In the genomic region with DNA sequence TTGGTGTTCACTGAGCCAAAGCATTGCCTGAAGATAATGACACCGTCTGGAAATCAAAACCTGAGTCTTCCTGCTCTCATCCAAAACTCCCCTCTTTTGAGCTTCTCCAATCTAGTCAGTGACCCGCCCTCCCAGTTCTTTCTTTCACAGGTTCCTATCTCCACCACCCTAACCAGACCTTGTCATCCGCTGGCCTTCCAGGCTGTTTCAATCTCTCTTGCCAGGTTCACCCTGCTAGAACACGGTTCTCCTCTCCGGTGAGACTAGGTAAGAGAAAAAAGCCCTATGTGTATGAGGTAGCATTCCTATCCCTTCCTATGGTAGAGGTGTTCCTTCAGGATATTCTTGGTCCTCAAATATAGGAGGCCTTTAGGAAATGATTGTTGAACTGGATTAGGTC, we compare ENCODE assay signal across 14 cellular contexts. TPM values are rescaled to one million over a fixed set of nuclear protein-coding genes. Genes with fewer than 3 reads are reported as not detected.
A peak's percentile ranks its signal among the peaks of the same experiment; 100 is the strongest.
DNase-seq lines count a peak whose midpoint lies in the region; ATAC-seq and TF ChIP-seq lines count a peak whose summit lies in the region.
"Had no signal": no experiment of that assay in that cellular context is flagged by ENCODE, and none has a peak within 500 bp of the region (broad histone marks: within the 10 kb centered on the region; RNA-seq: fewer than 3 reads in every experiment).

No MANE protein-coding gene starts in this region.

- H3K36me3 Mint-ChIP-seq in activated CD8-positive, alpha-beta memory T cell treated with anti-CD3 and anti-CD28 coated beads, Interleukin-2, amount 10 ng/mL, durations not matched to agents 7 days and 5 days = peaks cover 15% of the 10 kb centered on the region
- H3K36me3 Mint-ChIP-seq in endothelial cell (ENCODE audit: low read depth, unreplicated experiment) = peaks cover 4% of the 10 kb centered on the region
- no peaks in the 10 kb centered on the region for H3K36me3 Mint-ChIP-seq in osteocyte (ENCODE audit: unreplicated experiment)

- H3K36me3 ChIP-seq in HUES64 (ENCODE audit: insufficient read depth, low read length) = no peaks in the 10 kb centered on the region

- H3K4me3 ChIP-seq in HUES64 (ENCODE audit: low read length) = no peak overlapping the region
- H3K4me3 ChIP-seq: smooth muscle cell, testis had no signal

- H3K9ac ChIP-seq in HUES64 (ENCODE audit: low read depth, low read length) = no peak overlapping the region

- H3K27ac ChIP-seq in HUES64 (ENCODE audit: low read depth, low read length) = 0 out of 2 replicates have a peak overlapping the region, but pooled peaks have one; percentile 11
- H3K27ac ChIP-seq: testis had no signal

- ATAC-seq in activated CD8-positive, alpha-beta memory T cell treated with anti-CD3 and anti-CD28 coated beads, Interleukin-2, amount 10 ng/mL, durations not matched to agents 7 days and 5 days = no peak
- no peak for ATAC-seq in GM21717 (IDR thresholded peaks at IDR 0.05; ENCODE audit: unreplicated experiment)

- H3K4me1 Mint-ChIP-seq in activated CD8-positive, alpha-beta memory T cell treated with anti-CD3 and anti-CD28 coated beads, Interleukin-2, amount 10 ng/mL, durations not matched to agents 7 days and 5 days = peaks cover 100% of the 10 kb centered on the region
- H3K4me1 Mint-ChIP-seq in endothelial cell (ENCODE audit: unreplicated experiment) (peaks cover 85% of the 10 kb centered on the region), osteocyte (ENCODE audit: unreplicated experiment) (peaks cover 78% of the 10 kb centered on the region)

- peak overlapping the region; percentile 24 for H3K27ac Mint-ChIP-seq in activated CD8-positive, alpha-beta memory T cell treated with anti-CD3 and anti-CD28 coated beads, Interleukin-2, amount 10 ng/mL, durations not matched to agents 7 days and 5 days
- H3K27ac Mint-ChIP-seq in endothelial cell (ENCODE audit: unreplicated experiment) (peak overlapping the region; percentile 43), osteocyte (ENCODE audit: unreplicated experiment) (peak overlapping the region; percentile 35)

- CTCF ChIA-PET in activated CD8-positive, alpha-beta memory T cell treated with anti-CD3 and anti-CD28 coated beads, Interleukin-2, amount 10 ng/mL, durations not matched to agents 7 days and 5 days (lab: Charles Lee) = no interaction called here

- H3K9me3 Mint-ChIP-seq in activated CD8-positive, alpha-beta memory T cell treated with anti-CD3 and anti-CD28 coated beads, Interleukin-2, amount 10 ng/mL, durations not matched to agents 7 days and 5 days (ENCODE audit: low read depth) = no peaks in the 10 kb centered on the region
- H3K9me3 Mint-ChIP-seq in endothelial cell (ENCODE audit: unreplicated experiment) (no peaks in the 10 kb centered on the region), osteocyte (ENCODE audit: unreplicated experiment) (no peaks in the 10 kb centered on the region)

- no peaks in the 10 kb centered on the region for H3K27me3 ChIP-seq in HUES64 (ENCODE audit: insufficient read depth, low read length)
- H3K27me3 ChIP-seq: testis had no signal

- H3K9me3 ChIP-seq in HUES64 (ENCODE audit: insufficient read depth, low read depth, low read length) = no peaks in the 10 kb centered on the region
- H3K9me3 ChIP-seq: testis had no signal

- TF ChIP-seq CTCF in endothelial cell (IDR thresholded peaks at IDR 0.05; ENCODE audit: unreplicated experiment) (no peak), osteocyte (IDR thresholded peaks at IDR 0.05) (no peak)

- no peak overlapping the region for H3K4me3 Mint-ChIP-seq in activated CD8-positive, alpha-beta memory T cell treated with anti-CD3 and anti-CD28 coated beads, Interleukin-2, amount 10 ng/mL, durations not matched to agents 7 days and 5 days
- no peak overlapping the region for H3K4me3 Mint-ChIP-seq in endothelial cell (ENCODE audit: unreplicated experiment)
- H3K4me3 Mint-ChIP-seq in osteocyte (ENCODE audit: unreplicated experiment) = no peak overlapping the region

- DNase-seq in activated CD8-positive, alpha-beta memory T cell treated with anti-CD3 and anti-CD28 coated beads, Interleukin-2, amount 10 ng/mL, durations not matched to agents 7 days and 5 days = no peak
- no peak for DNase-seq in activated CD8-positive, alpha-beta memory T cell treated with anti-CD3 and anti-CD28 coated beads, Interleukin-2, amount 50 U/mL, for 4 hours
- DNase-seq in endothelial cell (ENCODE audit: low spot score) (no peak), osteocyte (ENCODE audit: extremely low spot score, unreplicated experiment) (no peak), D341Med (ENCODE audit: low spot score) (no peak), anterior cingulate cortex (lab: John Stamatoyannopoulos, UW) (no peak)
- DNase-seq: DMS53, NCI-H2171 treated with DMSO at 0.1 percent for 48 hours, testis had no signal

- peaks cover 41% of the 10 kb centered on the region for H3K4me1 ChIP-seq in HUES64 (ENCODE audit: insufficient read depth, low read length)

- WGBS in HUES64 = 86% methylated on average over 5 of the region's 5 CpGs

- H3K27me3 Mint-ChIP-seq in activated CD8-positive, alpha-beta memory T cell treated with anti-CD3 and anti-CD28 coated beads, Interleukin-2, amount 10 ng/mL, durations not matched to agents 7 days and 5 days = no peaks in the 10 kb centered on the region
- H3K27me3 Mint-ChIP-seq in endothelial cell (ENCODE audit: unreplicated experiment) (peaks cover 8% of the 10 kb centered on the region), osteocyte (ENCODE audit: unreplicated experiment) (no peaks in the 10 kb centered on the region)

RNA-seq across cellular contexts. Expression of a gene that starts 21.4 kb away (rescaled TPM):
- 10 to 100 TPM; 62.9 to 66.4 TPM for total RNA-seq in activated CD8-positive, alpha-beta memory T cell treated with anti-CD3 and anti-CD28 coated beads, Interleukin-2, amount 10 ng/mL, durations not matched to agents 7 days and 5 days
- polyA plus RNA-seq in HUES64 (2013, experiment 1 of 2) = 3.4 TPM
- 3.4 TPM for polyA plus RNA-seq in HUES64 (2013, experiment 2 of 2)
- total RNA-seq in endothelial cell (ENCODE audit: unreplicated experiment) = 71.5 TPM
- 30.6 and 31.2 TPM in 2 replicates for total RNA-seq in osteocyte

RNA-seq across cellular contexts. Expression of a gene that starts 58.1 kb away (rescaled TPM):
- total RNA-seq in activated CD8-positive, alpha-beta memory T cell treated with anti-CD3 and anti-CD28 coated beads, Interleukin-2, amount 10 ng/mL, durations not matched to agents 7 days and 5 days = not detected
- polyA plus RNA-seq in HUES64 (2013, experiment 1 of 2) = 0.95 TPM
- polyA plus RNA-seq in HUES64 (2013, experiment 2 of 2) = 1.0 TPM
- total RNA-seq in endothelial cell (ENCODE audit: unreplicated experiment) = not detected
- total RNA-seq in osteocyte = not detected in 2 replicates
- total RNA-seq: bronchial epithelial cell, HT-29, smooth muscle cell had no signal
- polyA plus RNA-seq: smooth muscle cell had no signal
